Comparison of ENCODE assay signal across 9 cellular contexts in the genomic region with DNA sequence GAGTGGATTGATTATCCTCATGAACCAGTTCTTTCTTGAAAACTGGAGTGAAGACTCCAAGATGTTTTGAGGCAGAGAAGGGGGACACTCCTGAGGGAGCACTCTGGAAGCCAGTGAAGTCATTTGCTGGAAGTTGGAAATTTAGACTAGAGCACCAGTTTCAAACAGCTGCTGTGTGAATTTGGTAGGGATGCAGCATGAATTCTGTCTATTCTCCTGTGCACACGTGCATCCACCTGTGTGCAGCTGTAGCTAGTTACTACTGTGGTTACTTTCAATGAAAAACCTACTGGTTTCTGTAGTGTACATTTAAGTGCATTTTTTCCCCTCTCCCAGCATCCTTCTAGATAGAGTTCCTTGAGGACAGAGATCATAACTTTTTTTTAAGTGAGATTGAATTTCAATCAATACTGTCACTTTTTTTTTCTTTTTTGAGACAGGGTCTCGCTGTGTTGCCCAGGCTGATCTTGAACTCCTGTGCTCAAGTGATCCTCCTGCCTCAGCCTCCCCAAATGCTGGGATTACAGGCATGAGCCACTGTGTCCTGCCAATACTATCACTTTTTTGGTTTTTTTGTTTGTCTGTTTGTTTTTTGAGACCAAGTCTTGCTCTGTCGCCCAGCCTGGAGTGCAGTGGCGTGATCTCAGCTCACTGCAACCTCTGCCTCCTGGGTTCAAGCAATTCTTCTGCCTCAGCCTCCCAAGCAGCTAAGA.
A peak's percentile ranks its signal among the peaks of the same experiment; 100 is the strongest.
DNase-seq lines count a peak whose midpoint lies in the region; ATAC-seq and TF ChIP-seq lines count a peak whose summit lies in the region.
"Had no signal": no experiment of that assay in that cellular context is flagged by ENCODE, and none has a peak within 500 bp of the region (broad histone marks: within the 10 kb centered on the region; RNA-seq: fewer than 3 reads in every experiment).

No MANE protein-coding gene starts in this region.

- H3F3A ChIP-seq in neural progenitor cell (ENCODE audit: low read depth), result no peaks in the 10 kb centered on the region

- H3K9me1 ChIP-seq in IMR-90 (ENCODE audit: insufficient read depth, low read length), result peaks cover 9% of the 10 kb centered on the region

- H3K36me3 Mint-ChIP-seq in neural progenitor cell, result peaks cover 2% of the 10 kb centered on the region

- H3K4me3 ChIP-seq in BLaER1 (no peak overlapping the region), IMR-90 (ENCODE audit: insufficient read depth, low read depth, low read length) (no peak overlapping the region), adipocyte (ENCODE audit: low read length) (no peak overlapping the region), neural progenitor cell (no peak overlapping the region)
- H3K4me3 ChIP-seq: dorsolateral prefrontal cortex had no signal

- peak overlapping the region; percentile 58; the same call in 1 of the 2 replicates for H3K18ac ChIP-seq in IMR-90 (ENCODE audit: low read depth, low read length)

- no peak for TF ChIP-seq RAD21 in IMR-90 (IDR thresholded peaks at IDR 0.05; ENCODE audit: low read length)

- H3K56ac ChIP-seq in IMR-90 (ENCODE audit: extremely low read depth, insufficient read depth, low read length), result no peak overlapping the region

- in situ Hi-C loops in IMR-90 (cut with MboI; ENCODE audit: low sequenced_read_pairs), result no loop called here

- H4K20me1 ChIP-seq in BLaER1, result no peaks in the 10 kb centered on the region
- no peaks in the 10 kb centered on the region for H4K20me1 ChIP-seq in IMR-90 (ENCODE audit: insufficient read depth, low read length)
- H4K20me1 ChIP-seq in neural progenitor cell (ENCODE audit: low read depth), result no peaks in the 10 kb centered on the region

- H3K27me3 ChIP-seq in BLaER1, result no peaks in the 10 kb centered on the region
- no peaks in the 10 kb centered on the region for H3K27me3 ChIP-seq in IMR-90 (ENCODE audit: control insufficient read depth, insufficient read depth, low read length)
- no peaks in the 10 kb centered on the region for H3K27me3 ChIP-seq in adipocyte (replicated peaks; ENCODE audit: control insufficient read depth, insufficient read depth, low read length)
- H3K27me3 ChIP-seq in neural progenitor cell, result no peaks in the 10 kb centered on the region
- H3K27me3 ChIP-seq: dorsolateral prefrontal cortex had no signal

- H3K9me3 Mint-ChIP-seq in neural progenitor cell, result no peaks in the 10 kb centered on the region

- peak overlapping the region; percentile 92; the same call in 1 of the 2 replicates for H3K23ac ChIP-seq in IMR-90 (ENCODE audit: low read depth, low read length)

- peak overlapping the region; percentile 84; the same call in 1 of the 2 replicates for H2BK20ac ChIP-seq in IMR-90 (ENCODE audit: low read depth, low read length)

- H3K4me2 ChIP-seq in BLaER1 (peak overlapping the region; percentile 87), IMR-90 (ENCODE audit: low read depth, low read length) (no peak overlapping the region), neural progenitor cell (no peak overlapping the region)

- peak overlapping the region; percentile 12 to 81; a peak in 3 of 4 replicates for H4K8ac ChIP-seq in IMR-90 (ENCODE audit: low read depth in 2 of 2, low read length in 2 of 2)

- H3K79me1 ChIP-seq in IMR-90 (ENCODE audit: low read depth in 1 of 2, low read length in 2 of 2), result peaks cover 21 to 49% of the 10 kb centered on the region in 2 experiments

- peak overlapping the region; percentile 88 for H2AK5ac ChIP-seq in IMR-90 (ENCODE audit: low read depth, low read length)

- H3K36me3 ChIP-seq in BLaER1 (peaks cover 11% of the 10 kb centered on the region), IMR-90 (ENCODE audit: control insufficient read depth, insufficient read depth, low read length) (no peaks in the 10 kb centered on the region), adipocyte (ENCODE audit: control insufficient read depth, insufficient read depth, low read length, severe bottlenecking) (peaks cover 9% of the 10 kb centered on the region), neural progenitor cell (no peaks in the 10 kb centered on the region)

- H3K14ac ChIP-seq in IMR-90 (replicated peaks; ENCODE audit: low read depth, low read length), result peak overlapping the region; percentile 92

- H2BK120ac ChIP-seq in IMR-90 (ENCODE audit: low read depth, low read length), result peak overlapping the region; percentile 90

- peak overlapping the region; percentile 37; the same call in 1 of the 2 replicates for H4K5ac ChIP-seq in IMR-90 (ENCODE audit: low read depth, low read length)

- no peaks in the 10 kb centered on the region for H3K79me2 ChIP-seq in neural progenitor cell (ENCODE audit: low read depth)

- TF ChIP-seq CTCF in IMR-90 (conservative IDR thresholded peaks at IDR 0.05; ENCODE audit: low read depth, low read length) (no peak), neural progenitor cell (IDR thresholded peaks at IDR 0.05) (no peak)

- H3K4me3 Mint-ChIP-seq in neural progenitor cell, result no peak overlapping the region

- H3K27ac ChIP-seq in BLaER1 (peak overlapping the region; percentile 87), IMR-90 (ENCODE audit: insufficient read depth, low read length) (peak overlapping the region; percentile 60; the same call in 1 of the 2 replicates), neural progenitor cell (no peak overlapping the region), caudate nucleus (ENCODE audit: low read depth, low read length) (no peak overlapping the region)
- H3K27ac ChIP-seq: dorsolateral prefrontal cortex had no signal

- dilution Hi-C loops in IMR-90 (cut with HindIII; ENCODE audit: low sequenced_read_pairs, unreplicated experiment), result no loop called here

- H3K9me3 ChIP-seq in BLaER1, result no peaks in the 10 kb centered on the region
- no peaks in the 10 kb centered on the region for H3K9me3 ChIP-seq in IMR-90 (ENCODE audit: control insufficient read depth, insufficient read depth, low read length)
- H3K9me3 ChIP-seq in adipocyte (ENCODE audit: control insufficient read depth, low read length), result no peaks in the 10 kb centered on the region
- no peaks in the 10 kb centered on the region for H3K9me3 ChIP-seq in neural progenitor cell (ENCODE audit: low read depth)

- H4K91ac ChIP-seq in IMR-90 (ENCODE audit: insufficient read depth, low read depth, low read length), result peak overlapping the region; percentile 57

- no TSS peak for BruUV-seq in IMR-90 (replicated peaks; lab: Mats Ljungman, UMichigan)

- CTCF ChIA-PET in IMR-90 (lab: Yijun Ruan, JAX), result interaction anchor here (1.1 kb wide), 1 partner anchor 73 kb away, joined by 4 read pairs; no protein-coding TSS in a partner anchor

- ATAC-seq in IMR-90 (ENCODE audit: low read depth) (no peak), GM18498 (IDR thresholded peaks at IDR 0.05; ENCODE audit: unreplicated experiment) (no peak)

- H3K9ac ChIP-seq in BLaER1, result peak overlapping the region; percentile 67; the same call in 1 of the 2 replicates
- no peak overlapping the region for H3K9ac ChIP-seq in IMR-90 (ENCODE audit: low read depth, low read length)
- peak overlapping the region; percentile 89 for H3K9ac ChIP-seq in adipocyte (ENCODE audit: low read length)
- H3K9ac ChIP-seq in neural progenitor cell, result peak overlapping the region; percentile 41

- H2BK5ac ChIP-seq in IMR-90 (ENCODE audit: low read depth, low read length, poor library complexity, severe bottlenecking), result peak overlapping the region; percentile 90

- H2AFZ ChIP-seq in IMR-90 (replicated peaks; ENCODE audit: low read length, poor library complexity), result no peak overlapping the region
- H2AFZ ChIP-seq in neural progenitor cell (replicated peaks), result no peak overlapping the region

- 95% methylated on average over 2 of the region's 4 CpGs; no CpG with 5 or more reads in 1 of the 2 experiments for WGBS in IMR-90 (ENCODE audit: extremely low coverage in 2 of 2, insufficient read length in 1 of 2), 2 experiments

- peaks cover 70% of the 10 kb centered on the region for H3K4me1 ChIP-seq in BLaER1
- peaks cover 25% of the 10 kb centered on the region for H3K4me1 ChIP-seq in IMR-90 (ENCODE audit: control insufficient read depth, insufficient read depth, low read length)
- peaks cover 73% of the 10 kb centered on the region for H3K4me1 ChIP-seq in adipocyte (ENCODE audit: control insufficient read depth, insufficient read depth, low read length)
- H3K4me1 ChIP-seq in neural progenitor cell, result peaks cover 4% of the 10 kb centered on the region

- peak overlapping the region; percentile 91 for H3K4ac ChIP-seq in IMR-90 (ENCODE audit: low read depth, low read length)

- POLR2A ChIA-PET in IMR-90 (lab: Charles Lee; ENCODE audit: unreplicated experiment), result no interaction called here

- no peak for TF ChIP-seq POLR2A in IMR-90 (IDR thresholded peaks at IDR 0.05; ENCODE audit: low read depth, low read length)

- peak overlapping the region; percentile 33 for H2AK9ac ChIP-seq in IMR-90 (replicated peaks; ENCODE audit: low read depth, low read length, poor library complexity)

- peaks cover 3% of the 10 kb centered on the region for H3K27me3 Mint-ChIP-seq in neural progenitor cell (ENCODE audit: insufficient read depth, low read depth)

- peaks cover 19% of the 10 kb centered on the region for H3K4me1 Mint-ChIP-seq in neural progenitor cell

- H3K27ac Mint-ChIP-seq in neural progenitor cell, result no peak overlapping the region

- peak overlapping the region; percentile 63; the same call in 2 of the 3 replicates for H2BK15ac ChIP-seq in IMR-90 (ENCODE audit: low read depth, low read length)

- DNase-seq in IMR-90 (no peak), adipocyte (ENCODE audit: low read depth) (no peak), neural progenitor cell (ENCODE audit: low spot score) (no peak), caudate nucleus (lab: John Stamatoyannopoulos, UW) (no peak), dermis blood vessel endothelial cell (no peak), NCI-H774 (lab: John Stamatoyannopoulos, UW) (no peak)
- DNase-seq: dorsolateral prefrontal cortex had no signal

- intact Hi-C loops in IMR-90 (cut with micrococcal nuclease), result no loop called here

TF ChIP-seq in IMR-90, 13 proteins besides CTCF, POLR2A, EP300 and RAD21 (continues in another document):
- no peak for TF ChIP-seq FOS (IDR thresholded peaks at IDR 0.05; ENCODE audit: low read depth, low read length)
- no peak for TF ChIP-seq MXI1 (IDR thresholded peaks at IDR 0.05; ENCODE audit: borderline replicate concordance, low read depth, low read length)
- no peak for TF ChIP-seq NFE2L2 (IDR thresholded peaks at IDR 0.05; ENCODE audit: low read depth, low read length)
- no peak for TF ChIP-seq RFX5 (IDR thresholded peaks at IDR 0.05; ENCODE audit: low read depth, low read length)
- TF ChIP-seq, protein P1, sequence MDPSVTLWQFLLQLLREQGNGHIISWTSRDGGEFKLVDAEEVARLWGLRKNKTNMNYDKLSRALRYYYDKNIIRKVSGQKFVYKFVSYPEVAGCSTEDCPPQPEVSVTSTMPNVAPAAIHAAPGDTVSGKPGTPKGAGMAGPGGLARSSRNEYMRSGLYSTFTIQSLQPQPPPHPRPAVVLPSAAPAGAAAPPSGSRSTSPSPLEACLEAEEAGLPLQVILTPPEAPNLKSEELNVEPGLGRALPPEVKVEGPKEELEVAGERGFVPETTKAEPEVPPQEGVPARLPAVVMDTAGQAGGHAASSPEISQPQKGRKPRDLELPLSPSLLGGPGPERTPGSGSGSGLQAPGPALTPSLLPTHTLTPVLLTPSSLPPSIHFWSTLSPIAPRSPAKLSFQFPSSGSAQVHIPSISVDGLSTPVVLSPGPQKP (IDR thresholded peaks at IDR 0.05; ENCODE audit: borderline replicate concordance, low read depth, low read length), result no peak
- TF ChIP-seq MAZ (IDR thresholded peaks at IDR 0.05; ENCODE audit: borderline replicate concordance, low read depth, low read length), result no peak

Comparison
In these comparisons a context has a peak if more than half of its experiments do, and no peak if none do; other contexts are left out.
1. H3K27ac ChIP-seq: peak in BLaER1 (single experiment) and IMR-90 (single experiment); none in neural progenitor cell (single experiment) and caudate nucleus (single experiment).